In the genomic region with DNA sequence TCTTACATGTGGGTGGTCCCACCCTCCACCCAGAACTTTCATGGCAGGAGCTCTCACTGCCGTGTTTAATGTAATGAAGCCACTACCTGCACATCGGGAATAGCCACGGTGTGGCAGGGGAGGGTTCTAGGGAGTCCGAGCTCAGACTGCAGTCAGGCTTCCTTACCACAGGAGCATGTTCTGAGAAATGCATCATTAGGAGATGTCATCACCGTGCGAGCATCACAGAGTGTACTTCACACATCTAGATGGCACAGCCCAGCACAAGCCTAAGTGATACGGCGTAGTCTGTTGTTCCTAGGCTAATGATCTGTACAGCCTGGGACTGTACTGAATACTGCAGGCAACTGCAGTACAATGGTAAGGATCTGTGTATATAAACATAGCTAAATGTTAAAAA, we compare ENCODE assay signal across 1 cellular context.
TF ChIP-seq lines count a peak whose summit lies in the region.

No MANE protein-coding gene starts in this region.

TF ChIP-seq in SK-N-SH treated with all-trans-retinoic acid at 6 μM for 48 hours, 23 proteins besides CTCF, POLR2A, EP300 and RAD21 (continued from another document):
- TF ChIP-seq SNAI2 (CRISPR knock-in tag; IDR thresholded peaks at IDR 0.05), result no peak
